In genomic region chr10:113665806-113666354, GRCh38 we compare ENCODE assay signal across 11 cellular contexts.
DNase-seq lines count a peak whose midpoint lies in the region; ATAC-seq, FAIRE-seq and TF ChIP-seq lines count a peak whose summit lies in the region.
"Had no signal": no experiment of that assay in that cellular context is flagged by ENCODE, and none has a peak within 500 bp of the region (broad histone marks: within the 10 kb centered on the region; RNA-seq: fewer than 3 reads in every experiment).

No MANE protein-coding gene starts in this region.

- CTCF ChIA-PET in AG04449 (lab: Yijun Ruan, JAX), result interaction anchor here (1.5 kb wide), 1 partner anchor 13 kb away, joined by 4 read pairs; the partner anchor contains the start of gene CASP7

- ATAC-seq in HG03442 (IDR thresholded peaks at IDR 0.05; ENCODE audit: unreplicated experiment), result no peak
- ATAC-seq in GM21360 (IDR thresholded peaks at IDR 0.05; ENCODE audit: unreplicated experiment), result no peak

- H3K4me3 ChIP-seq in AG04449 (ENCODE audit: low read depth, low read length) (no peak overlapping the region), astrocyte of the cerebellum (ENCODE audit: low read depth, low read length) (no peak overlapping the region)

- in situ Hi-C loops in astrocyte of the cerebellum (cut with HindIII; ENCODE audit: low sequenced_read_pairs), result no loop called here

- TF ChIP-seq CTCF in AG04449 (IDR thresholded peaks at IDR 0.05; ENCODE audit: insufficient read depth, low read length, missing control alignments) (no peak), astrocyte of the cerebellum (IDR thresholded peaks at IDR 0.05; ENCODE audit: low read depth, low read length, missing control alignments) (no peak)

- peak; percentile 4 for FAIRE-seq in HTR-8/SVneo (lab: Jason Lieb, UNC)

- POLR2A ChIA-PET in AG04449 (lab: Yijun Ruan, JAX), result no interaction called here

- DNase-seq in AG04449 (ENCODE audit: low read depth, low spot score) (peak; percentile 70), HTR-8/SVneo (ENCODE audit: insufficient read length, low spot score) (peak; percentile 60), astrocyte of the cerebellum (ENCODE audit: low read depth) (peak; percentile 26), islet precursor cell (peak; percentile 92), SW 1271 (lab: John Stamatoyannopoulos, UW) (no peak), NAMALWA (ENCODE audit: low spot score) (no peak)
- DNase-seq: activated CD4-positive, alpha-beta T cell treated with anti-CD3 and anti-CD28 coated beads for 4 hours; activated naive CD4-positive, alpha-beta T cell treated with anti-CD3 and anti-CD28 coated beads for 36 hours; AML-193 had no signal

Comparison
In these comparisons a context has a peak if more than half of its experiments do, and no peak if none do; other contexts are left out.
1. DNase-seq: peak in AG04449 (single experiment), HTR-8/SVneo (single experiment), astrocyte of the cerebellum (single experiment) and islet precursor cell (single experiment); none in SW 1271 (0 of 2) and NAMALWA (single experiment).